Comparison of ENCODE assay signal across 2 cellular contexts in the genomic region with DNA sequence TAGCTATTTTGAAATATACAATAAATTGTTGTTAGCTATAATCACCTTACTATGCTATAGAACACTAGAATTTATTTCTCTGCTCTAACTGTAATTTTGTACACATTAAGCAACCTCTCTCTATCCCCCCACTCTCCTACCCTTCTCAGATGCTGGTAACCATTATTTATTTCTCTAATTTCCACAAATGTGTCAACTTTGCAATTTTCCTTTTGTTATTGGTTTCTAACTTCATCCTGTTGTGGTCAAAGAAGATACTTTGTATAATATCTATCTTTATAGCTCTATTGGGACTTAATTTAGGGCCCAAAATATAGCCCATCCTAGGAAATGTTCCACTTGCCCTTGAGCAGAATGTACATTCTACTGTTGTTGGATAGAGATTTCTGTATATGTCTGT.
A peak's percentile ranks its signal among the peaks of the same experiment; 100 is the strongest.
TF ChIP-seq lines count a peak whose summit lies in the region.

No MANE protein-coding gene starts in this region.

TF ChIP-seq in HepG2, 621 proteins besides CTCF, POLR2A, EP300 and RAD21 (continued from another document):
- TF ChIP-seq ATAD3A (CRISPR knock-in tag; IDR thresholded peaks at IDR 0.05), result no peak
- peak; percentile 48 to 62 for TF ChIP-seq MAFK (conservative IDR thresholded peaks at IDR 0.05 in 1 of 2, IDR thresholded peaks at IDR 0.05 in 1 of 2; ENCODE audit: low read length in 2 of 2)
- no peak for TF ChIP-seq ZNF24 (IDR thresholded peaks at IDR 0.05)
- no peak for TF ChIP-seq MTF1 (CRISPR knock-in tag; IDR thresholded peaks at IDR 0.05)
- no peak for TF ChIP-seq YY1 (IDR thresholded peaks at IDR 0.05; ENCODE audit: insufficient read depth, insufficient replicate concordance, low read depth, low read length)
- TF ChIP-seq FOXM1 (CRISPR knock-in tag; IDR thresholded peaks at IDR 0.05), result no peak
- no peak for TF ChIP-seq CREM (IDR thresholded peaks at IDR 0.05)
- no peak for TF ChIP-seq CREM (CRISPR knock-in tag; IDR thresholded peaks at IDR 0.05)
- no peak for TF ChIP-seq KDM3A (CRISPR knock-in tag; IDR thresholded peaks at IDR 0.05; ENCODE audit: low read depth)
- TF ChIP-seq MAFF (IDR thresholded peaks at IDR 0.05; ENCODE audit: low read depth, low read length), result peak; percentile 39; the same call in 1 of the 2 replicates

TF ChIP-seq in K562, 482 proteins besides CTCF, POLR2A, EP300 and RAD21 (continued from another document):
- TF ChIP-seq, protein P1, sequence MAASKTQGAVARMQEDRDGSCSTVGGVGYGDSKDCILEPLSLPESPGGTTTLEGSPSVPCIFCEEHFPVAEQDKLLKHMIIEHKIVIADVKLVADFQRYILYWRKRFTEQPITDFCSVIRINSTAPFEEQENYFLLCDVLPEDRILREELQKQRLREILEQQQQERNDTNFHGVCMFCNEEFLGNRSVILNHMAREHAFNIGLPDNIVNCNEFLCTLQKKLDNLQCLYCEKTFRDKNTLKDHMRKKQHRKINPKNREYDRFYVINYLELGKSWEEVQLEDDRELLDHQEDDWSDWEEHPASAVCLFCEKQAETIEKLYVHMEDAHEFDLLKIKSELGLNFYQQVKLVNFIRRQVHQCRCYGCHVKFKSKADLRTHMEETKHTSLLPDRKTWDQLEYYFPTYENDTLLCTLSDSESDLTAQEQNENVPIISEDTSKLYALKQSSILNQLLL (CRISPR knock-in tag; IDR thresholded peaks at IDR 0.05; ENCODE audit: borderline replicate concordance), result no peak
- peak; percentile 45; the same call in 1 of the 2 replicates for TF ChIP-seq C11orf30 (IDR thresholded peaks at IDR 0.05; ENCODE audit: low read depth)
- TF ChIP-seq ZNF316 (IDR thresholded peaks at IDR 0.05), result peak; percentile 52; the same call in 1 of the 2 replicates
- no peak for TF ChIP-seq ESRRA (IDR thresholded peaks at IDR 0.05; ENCODE audit: borderline replicate concordance, low read depth)
- no peak for TF ChIP-seq PHF20 (IDR thresholded peaks at IDR 0.05; ENCODE audit: partially characterized antibody)
TF ChIP-seq in K562: peak in this region for 4.
